In genomic region chr12:112937741-112938719, GRCh38 we compare ENCODE assay signal across 8 cellular contexts. TPM values are rescaled to one million over a fixed set of nuclear protein-coding genes. Genes with fewer than 3 reads are reported as not detected.
DNase-seq lines count a peak whose midpoint lies in the region; ATAC-seq and TF ChIP-seq lines count a peak whose summit lies in the region.

TSS of gene OAS3 (plus strand) at chr12:112938474. CDS start at chr12:112938531, 57 bp downstream.

- peak within 1 kb of the TSS; percentile 82 for H3K27ac Mint-ChIP-seq in activated B cell treated with CpG ODN at 0.5 μM for 24 hours
- peak within 1 kb of the TSS; percentile 80 for H3K27ac Mint-ChIP-seq in central memory CD8-positive, alpha-beta T cell (ENCODE audit: low read depth)

- H3K9me3 Mint-ChIP-seq in activated B cell treated with CpG ODN at 0.5 μM for 24 hours = no peaks in the 10 kb centered on the region
- H3K9me3 Mint-ChIP-seq in central memory CD8-positive, alpha-beta T cell = no peaks in the 10 kb centered on the region

- peak; percentile 74 for ATAC-seq in activated B cell treated with CpG ODN at 0.5 μM for 24 hours (ENCODE audit: low read depth)
- peak; percentile 59 for ATAC-seq in central memory CD8-positive, alpha-beta T cell (replicated peaks; ENCODE audit: extremely low read depth, poor library complexity, severe bottlenecking)
- ATAC-seq in HG03565 (IDR thresholded peaks at IDR 0.05; ENCODE audit: unreplicated experiment) = no peak

- intact Hi-C loops in activated B cell treated with CpG ODN at 0.5 μM for 24 hours (cut with micrococcal nuclease) = loop anchor here (1.0 to 2.0 kb wide), 2 partner anchors 11 to 31 kb away; partner anchors contain the start of gene OAS1

- TF ChIP-seq CTCF in AG10803 (conservative IDR thresholded peaks at IDR 0.05; ENCODE audit: low read length) (no peak), activated B cell treated with CpG ODN at 0.5 μM for 24 hours (IDR thresholded peaks at IDR 0.05) (no peak)

- peak within 1 kb of the TSS; percentile 74 for H3K4me3 ChIP-seq in AG10803 (ENCODE audit: low read length)

- peak within 1 kb of the TSS; percentile 89 for H3K4me3 Mint-ChIP-seq in activated B cell treated with CpG ODN at 0.5 μM for 24 hours
- peak within 1 kb of the TSS; percentile 82 for H3K4me3 Mint-ChIP-seq in central memory CD8-positive, alpha-beta T cell

- POLR2A ChIA-PET in activated B cell treated with CpG ODN at 0.5 μM for 24 hours (lab: Charles Lee) = interaction anchor here (0.5 to 2.2 kb wide), 4 partner anchors 12 to 64 kb away, joined by 3 to 16 read pairs (median 10); partner anchors contain the start of genes OAS1 and OAS2

- DNase-seq in AG10803 (ENCODE audit: low read depth) = peak; percentile 65
- DNase-seq in GM19238 (ENCODE audit: insufficient read length, low spot score) = peak; percentile 52
- peak; percentile 34 for DNase-seq in MV-4-11 (lab: John Stamatoyannopoulos, UW)
- peak; percentile 55 for DNase-seq in activated B cell treated with CpG ODN at 0.5 μM for 24 hours
- DNase-seq in central memory CD8-positive, alpha-beta T cell (ENCODE audit: low spot score in 2 of 2) = peak; percentile 32 to 39
- peak; percentile 72 for DNase-seq in islet precursor cell
- peak; percentile 33 for DNase-seq in stimulated activated CD4-positive, alpha-beta T cell treated with anti-CD3 and anti-CD28 coated beads, Interleukin-12 subunit alpha, Interleukin-12 subunit beta, amount 100 ng/mL, for 4 hours

- CTCF ChIA-PET in activated B cell treated with CpG ODN at 0.5 μM for 24 hours (lab: Charles Lee) = interaction anchor here (1.8 kb wide), 1 partner anchor 37 kb away, joined by 10 read pairs; no protein-coding TSS in a partner anchor

- H3K4me1 Mint-ChIP-seq in activated B cell treated with CpG ODN at 0.5 μM for 24 hours = peaks cover 28% of the 10 kb centered on the region
- H3K4me1 Mint-ChIP-seq in central memory CD8-positive, alpha-beta T cell = peaks cover 30% of the 10 kb centered on the region

- H3K36me3 Mint-ChIP-seq in activated B cell treated with CpG ODN at 0.5 μM for 24 hours (ENCODE audit: low read depth) = peaks cover 2% of the 10 kb centered on the region
- H3K36me3 Mint-ChIP-seq in central memory CD8-positive, alpha-beta T cell (ENCODE audit: insufficient read depth) = peaks cover 7% of the 10 kb centered on the region

- no peaks in the 10 kb centered on the region for H3K27me3 Mint-ChIP-seq in activated B cell treated with CpG ODN at 0.5 μM for 24 hours
- no peaks in the 10 kb centered on the region for H3K27me3 Mint-ChIP-seq in central memory CD8-positive, alpha-beta T cell

RNA-seq across cellular contexts. Expression of gene OAS3, which starts in this region (rescaled TPM):
- 23.1 and 27.2 TPM in 2 replicates for total RNA-seq in activated B cell treated with CpG ODN at 0.5 μM for 24 hours
